Comparison of ENCODE assay signal across 8 cellular contexts in genomic region chr14:30874120-30874998, GRCh38. TPM values are rescaled to one million over a fixed set of nuclear protein-coding genes. Genes with fewer than 3 reads are reported as not detected.
DNase-seq lines count a peak whose midpoint lies in the region; ATAC-seq and TF ChIP-seq lines count a peak whose summit lies in the region.

Gene COCH, plus strand, starts transcription at chr14:30874559. Its CDS starts 380 bp downstream, at chr14:30874939.

- no peaks in the 10 kb centered on the region for H3K4me1 ChIP-seq in Caco-2

- no peaks in the 10 kb centered on the region for H3K9me3 ChIP-seq in Caco-2

- POLR2A ChIA-PET in Caco-2 (lab: Charles Lee): interaction anchor here (0.5 to 0.6 kb wide), 2 partner anchors 193 to 583 kb away, joined by 4 read pairs; partner anchors contain the start of gene DTD2

- no TSS peak for BruUV-seq in Caco-2 (replicated peaks; lab: Mats Ljungman, UMichigan)

- H3K4me3 ChIP-seq in Caco-2 (ENCODE audit: low read depth, low read length): peak within 1 kb of the TSS; percentile 90

- DNase-seq in Caco-2 (peak; percentile 69 to 82), NCI-H524 (lab: John Stamatoyannopoulos, UW) (peak; percentile 70 to 81), left ventricle myocardium superior (peak; percentile 64), sciatic nerve (ENCODE audit: low spot score) (peak; percentile 58), A172 (ENCODE audit: low spot score) (no peak)
- peak; percentile 34 for DNase-seq in activated naive CD4-positive, alpha-beta T cell treated with anti-CD3 and anti-CD28 coated beads for 36 hours

- H3K9me3 Mint-ChIP-seq in Caco-2 (ENCODE audit: unreplicated experiment): no peaks in the 10 kb centered on the region
- no peaks in the 10 kb centered on the region for H3K9me3 Mint-ChIP-seq in activated naive CD4-positive, alpha-beta T cell treated with anti-CD3 and anti-CD28 coated beads for 36 hours

- peaks cover 9% of the 10 kb centered on the region for H3K36me3 Mint-ChIP-seq in Caco-2 (ENCODE audit: insufficient read depth, unreplicated experiment)
- H3K36me3 Mint-ChIP-seq in activated naive CD4-positive, alpha-beta T cell treated with anti-CD3 and anti-CD28 coated beads for 36 hours (ENCODE audit: low read depth): no peaks in the 10 kb centered on the region

- peak; percentile 33 to 59 for TF ChIP-seq CTCF in Caco-2 (IDR thresholded peaks at IDR 0.05; ENCODE audit: insufficient read depth in 1 of 2, low read depth in 1 of 2, low read length in 1 of 2, severe bottlenecking in 1 of 2, unreplicated experiment in 1 of 2)

- H3K4me1 Mint-ChIP-seq in Caco-2 (ENCODE audit: low read depth, unreplicated experiment): no peaks in the 10 kb centered on the region
- peaks cover 9% of the 10 kb centered on the region for H3K4me1 Mint-ChIP-seq in activated naive CD4-positive, alpha-beta T cell treated with anti-CD3 and anti-CD28 coated beads for 36 hours (ENCODE audit: low read depth)

- peak within 1 kb of the TSS; percentile 89 for H3K4me3 Mint-ChIP-seq in Caco-2 (ENCODE audit: unreplicated experiment)
- peak within 1 kb of the TSS; percentile 78 for H3K4me3 Mint-ChIP-seq in activated naive CD4-positive, alpha-beta T cell treated with anti-CD3 and anti-CD28 coated beads for 36 hours

- CTCF ChIA-PET in Caco-2 (lab: Charles Lee): interaction anchor here (0.6 to 1.0 kb wide), 2 partner anchors 217 to 379 kb away, joined by 3 to 5 read pairs; no protein-coding TSS in a partner anchor
- CTCF ChIA-PET in activated naive CD4-positive, alpha-beta T cell treated with anti-CD3 and anti-CD28 coated beads for 36 hours (lab: Charles Lee): interaction anchor here (0.6 to 1.9 kb wide), 3 partner anchors 131 to 476 kb away, joined by 3 to 5 read pairs (median 3); no protein-coding TSS in a partner anchor

- intact Hi-C loops in Caco-2 (cut with micrococcal nuclease; ENCODE audit: unreplicated experiment): loop anchor here (5.0 to 10.0 kb wide), 2 partner anchors 147 to 220 kb away; no protein-coding TSS in a partner anchor
- intact Hi-C loops in activated naive CD4-positive, alpha-beta T cell treated with anti-CD3 and anti-CD28 coated beads for 36 hours (cut with micrococcal nuclease): loop anchor here (2.0 to 10.0 kb wide), 2 partner anchors 20 to 480 kb away; no protein-coding TSS in a partner anchor
- intact Hi-C loops in left ventricle myocardium superior (cut with micrococcal nuclease): no loop called here
- intact Hi-C loops in sciatic nerve (cut with DNase I): no loop called here

- TF ChIP-seq POLR2A in GM19193 (IDR thresholded peaks at IDR 0.05; ENCODE audit: extremely low read depth, insufficient read depth, insufficient read length): peak; percentile 69

- H3K27ac Mint-ChIP-seq in Caco-2 (ENCODE audit: unreplicated experiment): no peak within 1 kb of the TSS
- no peak within 1 kb of the TSS for H3K27ac Mint-ChIP-seq in activated naive CD4-positive, alpha-beta T cell treated with anti-CD3 and anti-CD28 coated beads for 36 hours

- H3K36me3 ChIP-seq in Caco-2 (ENCODE audit: control insufficient read depth, insufficient read depth, low read length): no peaks in the 10 kb centered on the region

- H3K27me3 Mint-ChIP-seq in Caco-2 (ENCODE audit: insufficient read depth, unreplicated experiment): no peaks in the 10 kb centered on the region
- H3K27me3 Mint-ChIP-seq in activated naive CD4-positive, alpha-beta T cell treated with anti-CD3 and anti-CD28 coated beads for 36 hours (ENCODE audit: low read depth): peaks cover 45% of the 10 kb centered on the region

- no peaks in the 10 kb centered on the region for H3K27me3 ChIP-seq in Caco-2 (replicated peaks; ENCODE audit: control insufficient read depth, insufficient read depth, low read length)

- ATAC-seq in HG03139 (IDR thresholded peaks at IDR 0.05; ENCODE audit: unreplicated experiment) (peak; percentile 80), left ventricle myocardium superior (peak; percentile 91), sciatic nerve (peak; percentile 59)

RNA-seq across cellular contexts. Expression of gene COCH, which starts in this region (rescaled TPM):
- total RNA-seq in Caco-2 (2022): 32.2 and 33.4 TPM in 2 replicates
- total RNA-seq in activated naive CD4-positive, alpha-beta T cell treated with anti-CD3 and anti-CD28 coated beads for 36 hours: 1 to 10 TPM; 1.3 TPM
- total RNA-seq in left ventricle myocardium superior: 0.50 TPM
- total RNA-seq in sciatic nerve: 5.3 TPM
- total RNA-seq in A172 (2014; rRNA removed; shearing (Covaris generic)): 4.1 and 4.8 TPM in 2 replicates

Comparison
In these comparisons a context has a peak if more than half of its experiments do, and no peak if none do; other contexts are left out.
1. Peak in DNase-seq and ATAC-seq in left ventricle myocardium superior; RNA of the gene not detected or under 1 TPM.
2. intact Hi-C loops: an anchor here in Caco-2 (5.0 to 10.0 kb wide) and activated naive CD4-positive, alpha-beta T cell treated with anti-CD3 and anti-CD28 coated beads for 36 hours (2.0 to 10.0 kb wide); none called in left ventricle myocardium superior and sciatic nerve.